ENCODE assay signal across 1 cellular context in genomic region chr6:109456710-109457595, GRCh38.
TF ChIP-seq lines count a peak whose summit lies in the region.

No MANE protein-coding gene starts in this region.

TF ChIP-seq in IMR-90, 13 proteins besides CTCF, POLR2A, EP300 and RAD21 (continued from another document):
- no peak for TF ChIP-seq USF2 (IDR thresholded peaks at IDR 0.05; ENCODE audit: low read depth, low read length)
- no peak for TF ChIP-seq MXI1 (IDR thresholded peaks at IDR 0.05; ENCODE audit: borderline replicate concordance, low read depth, low read length)
- TF ChIP-seq CHD1 (IDR thresholded peaks at IDR 0.05; ENCODE audit: low read depth, low read length) = no peak
- no peak for TF ChIP-seq FOS (IDR thresholded peaks at IDR 0.05; ENCODE audit: low read depth, low read length)
- no peak for TF ChIP-seq MAZ (IDR thresholded peaks at IDR 0.05; ENCODE audit: borderline replicate concordance, low read depth, low read length)
- no peak for TF ChIP-seq ELK1 (IDR thresholded peaks at IDR 0.05; ENCODE audit: borderline replicate concordance, low read depth, low read length)
- no peak for TF ChIP-seq RFX5 (IDR thresholded peaks at IDR 0.05; ENCODE audit: low read depth, low read length)
- no peak for TF ChIP-seq SMC3 (IDR thresholded peaks at IDR 0.05; ENCODE audit: low read depth, low read length)
- TF ChIP-seq BHLHE40 (IDR thresholded peaks at IDR 0.05; ENCODE audit: low read depth, low read length) = no peak
- TF ChIP-seq MAFK (IDR thresholded peaks at IDR 0.05; ENCODE audit: low read depth, low read length) = no peak
- no peak for TF ChIP-seq RCOR1 (IDR thresholded peaks at IDR 0.05; ENCODE audit: insufficient replicate concordance, low read length)
